Comparison of ENCODE assay signal across 18 cellular contexts in the genomic region with DNA sequence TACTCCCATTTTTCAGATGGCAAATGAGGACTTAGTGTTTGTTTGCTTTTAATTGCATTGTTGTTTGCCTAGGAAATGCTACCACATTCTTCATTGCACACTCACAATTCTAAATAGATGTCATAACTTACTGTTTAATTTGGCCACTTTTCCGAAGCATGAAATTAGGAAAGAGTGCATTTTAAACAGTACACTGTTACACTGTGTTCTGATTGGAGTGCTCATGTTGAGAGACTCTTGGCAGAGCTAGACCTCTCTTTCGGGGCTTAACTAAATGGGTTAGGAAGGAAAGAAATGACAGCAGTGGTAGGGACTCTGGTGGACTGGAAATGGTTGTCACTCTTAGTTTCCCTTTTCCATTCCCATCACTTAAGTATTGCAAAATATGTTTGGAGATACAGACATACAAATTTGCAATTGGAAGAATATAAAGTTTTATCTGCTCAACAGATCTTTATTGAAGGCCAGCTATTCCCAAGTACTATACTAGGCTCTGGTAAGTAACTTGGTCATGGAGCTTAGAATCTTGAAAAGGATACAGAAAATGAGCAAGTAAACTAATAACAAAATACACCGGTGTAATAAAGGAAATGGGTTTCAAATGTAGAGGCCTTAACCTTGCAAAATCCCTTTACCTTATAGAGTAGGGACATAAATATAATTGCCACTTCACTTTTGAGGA.
"Had no signal": no experiment of that assay in that cellular context is flagged by ENCODE, and none has a peak within 500 bp of the region (broad histone marks: within the 10 kb centered on the region; RNA-seq: fewer than 3 reads in every experiment).

No MANE protein-coding gene starts in this region.

- DNase-seq: activated gamma-delta T cell; activated naive CD8-positive, alpha-beta T cell treated with anti-CD3 and anti-CD28 coated beads for 36 hours; activated T-cell treated with anti-CD3 and anti-CD28 coated beads, Interleukin-2, amount 50 U/mL, for 1 hour; anterior cingulate cortex; gastrocnemius medialis; heart right ventricle; left ventricle myocardium inferior; naive thymus-derived CD4-positive, alpha-beta T cell; posterior cingulate gyrus; right cardiac atrium; stimulated activated CD4-positive, alpha-beta T cell treated with anti-CD3 and anti-CD28 coated beads, Interleukin-2, amount 100 ng/mL, for 24 hours; stimulated activated naive B cell treated with anti-CD40 and anti-IgM and Interleukin-4, amounts not matched to agents 10 μg/mL and 1 μg/mL and 100 μg/mL, for 72 hours; substantia nigra; T-helper 2 cell; transverse colon had no signal

- H3K27me3 ChIP-seq: breast epithelium, gastrocnemius medialis, heart right ventricle, neutrophil, transverse colon had no signal

- H3K4me1 ChIP-seq: breast epithelium, gastrocnemius medialis, heart right ventricle, left ventricle myocardium inferior, transverse colon had no signal

- H3K27ac ChIP-seq: breast epithelium, gastrocnemius medialis, heart right ventricle, left ventricle myocardium inferior, neutrophil, transverse colon had no signal

- H3K9me3 Mint-ChIP-seq: activated naive CD8-positive, alpha-beta T cell treated with anti-CD3 and anti-CD28 coated beads for 36 hours; stimulated activated naive B cell treated with anti-CD40 and anti-IgM and Interleukin-4, amounts not matched to agents 10 μg/mL and 1 μg/mL and 100 μg/mL, for 72 hours had no signal

- H3K27ac Mint-ChIP-seq: activated naive CD8-positive, alpha-beta T cell treated with anti-CD3 and anti-CD28 coated beads for 36 hours; stimulated activated naive B cell treated with anti-CD40 and anti-IgM and Interleukin-4, amounts not matched to agents 10 μg/mL and 1 μg/mL and 100 μg/mL, for 72 hours had no signal

- H3K27me3 Mint-ChIP-seq: activated naive CD8-positive, alpha-beta T cell treated with anti-CD3 and anti-CD28 coated beads for 36 hours; naive thymus-derived CD4-positive, alpha-beta T cell; stimulated activated naive B cell treated with anti-CD40 and anti-IgM and Interleukin-4, amounts not matched to agents 10 μg/mL and 1 μg/mL and 100 μg/mL, for 72 hours had no signal

- ATAC-seq: esophagus mucosa; gastrocnemius medialis; heart right ventricle; naive thymus-derived CD4-positive, alpha-beta T cell; stimulated activated naive B cell treated with anti-CD40 and anti-IgM and Interleukin-4, amounts not matched to agents 10 μg/mL and 1 μg/mL and 100 μg/mL, for 72 hours had no signal

- H3K4me3 ChIP-seq: breast epithelium, gastrocnemius medialis, heart right ventricle, left ventricle myocardium inferior, transverse colon had no signal

- H3K4me3 Mint-ChIP-seq: activated naive CD8-positive, alpha-beta T cell treated with anti-CD3 and anti-CD28 coated beads for 36 hours; naive thymus-derived CD4-positive, alpha-beta T cell; stimulated activated naive B cell treated with anti-CD40 and anti-IgM and Interleukin-4, amounts not matched to agents 10 μg/mL and 1 μg/mL and 100 μg/mL, for 72 hours had no signal

- H3K4me1 Mint-ChIP-seq: activated naive CD8-positive, alpha-beta T cell treated with anti-CD3 and anti-CD28 coated beads for 36 hours; stimulated activated naive B cell treated with anti-CD40 and anti-IgM and Interleukin-4, amounts not matched to agents 10 μg/mL and 1 μg/mL and 100 μg/mL, for 72 hours had no signal
